In genomic region chr11:117837070-117837776, GRCh38 we compare ENCODE assay signal across 17 cellular contexts. TPM values are rescaled to one million over a fixed set of nuclear protein-coding genes. Genes with fewer than 3 reads are reported as not detected.
DNase-seq lines count a peak whose midpoint lies in the region; ATAC-seq and TF ChIP-seq lines count a peak whose summit lies in the region.
"Had no signal": no experiment of that assay in that cellular context is flagged by ENCODE, and none has a peak within 500 bp of the region (broad histone marks: within the 10 kb centered on the region; RNA-seq: fewer than 3 reads in every experiment).

No MANE protein-coding gene starts in this region.

- H3K36me3 ChIP-seq in gastroesophageal sphincter, result peaks cover 0 to 56% of the 10 kb centered on the region in 2 donors
- H3K36me3 ChIP-seq in neural progenitor cell, result no peaks in the 10 kb centered on the region
- H3K36me3 ChIP-seq in upper lobe of right lung, result no peaks in the 10 kb centered on the region

- H3K9ac ChIP-seq in neural progenitor cell, result no peak overlapping the region

- H3K27me3 Mint-ChIP-seq in neural progenitor cell (ENCODE audit: insufficient read depth, low read depth), result peaks cover 5% of the 10 kb centered on the region

- peaks cover 14% of the 10 kb centered on the region for H3K4me1 Mint-ChIP-seq in neural progenitor cell

- intact Hi-C loops in Right ventricle myocardium inferior (cut with DNase I), result no loop called here
- intact Hi-C loops in left ventricle myocardium superior (cut with micrococcal nuclease), result no loop called here
- intact Hi-C loops in upper lobe of right lung (cut with DNase I), result no loop called here

- H3K9me3 ChIP-seq in gastroesophageal sphincter (no peaks in the 10 kb centered on the region), neural progenitor cell (ENCODE audit: low read depth) (no peaks in the 10 kb centered on the region), upper lobe of right lung (no peaks in the 10 kb centered on the region)

- no peak overlapping the region for H3K4me3 Mint-ChIP-seq in neural progenitor cell
- H3K4me3 Mint-ChIP-seq: stimulated activated naive B cell treated with anti-CD40 and anti-IgM and Interleukin-4, amounts not matched to agents 10 μg/mL and 1 μg/mL and 100 μg/mL, for 72 hours had no signal

- 30% methylated on average over 5 of the region's 18 CpGs; no CpG with 5 or more reads in 1 of the 2 donors for WGBS in gastroesophageal sphincter (ENCODE audit: low coverage in 1 of 2), 2 donors

- no peak for TF ChIP-seq EP300 in gastroesophageal sphincter (IDR thresholded peaks at IDR 0.05)

- H3K36me3 Mint-ChIP-seq in neural progenitor cell, result peaks cover 12% of the 10 kb centered on the region
- H3K36me3 Mint-ChIP-seq: stimulated activated naive B cell treated with anti-CD40 and anti-IgM and Interleukin-4, amounts not matched to agents 10 μg/mL and 1 μg/mL and 100 μg/mL, for 72 hours had no signal

- H3K4me1 ChIP-seq in gastroesophageal sphincter (peaks cover 0 to 8% (median 0%) of the 10 kb centered on the region in 3 donors), neural progenitor cell (no peaks in the 10 kb centered on the region), upper lobe of right lung (no peaks in the 10 kb centered on the region)

- H3K9me3 Mint-ChIP-seq in neural progenitor cell, result no peaks in the 10 kb centered on the region
- H3K9me3 Mint-ChIP-seq: stimulated activated naive B cell treated with anti-CD40 and anti-IgM and Interleukin-4, amounts not matched to agents 10 μg/mL and 1 μg/mL and 100 μg/mL, for 72 hours had no signal

- ATAC-seq in Right ventricle myocardium inferior, result no peak
- ATAC-seq in left ventricle myocardium superior, result no peak
- peak; percentile 25 for ATAC-seq in gastroesophageal sphincter
- no peak for ATAC-seq in upper lobe of right lung
- no peak for ATAC-seq in GM19324 (IDR thresholded peaks at IDR 0.05; ENCODE audit: low FRiP score, unreplicated experiment)
- ATAC-seq: stimulated activated naive B cell treated with anti-CD40 and anti-IgM and Interleukin-4, amounts not matched to agents 10 μg/mL and 1 μg/mL and 100 μg/mL, for 72 hours had no signal

- peak overlapping the region; percentile 85 for H3K27ac Mint-ChIP-seq in neural progenitor cell
- H3K27ac Mint-ChIP-seq: stimulated activated naive B cell treated with anti-CD40 and anti-IgM and Interleukin-4, amounts not matched to agents 10 μg/mL and 1 μg/mL and 100 μg/mL, for 72 hours had no signal

- no peak overlapping the region for H3K4me2 ChIP-seq in neural progenitor cell

- TF ChIP-seq CTCF in gastroesophageal sphincter (IDR thresholded peaks at IDR 0.05) (no peak), neural progenitor cell (IDR thresholded peaks at IDR 0.05) (no peak), upper lobe of right lung (IDR thresholded peaks at IDR 0.05) (no peak)

- H3K27ac ChIP-seq in gastroesophageal sphincter, result no peak overlapping the region
- no peak overlapping the region for H3K27ac ChIP-seq in neural progenitor cell
- no peak overlapping the region for H3K27ac ChIP-seq in upper lobe of right lung
- H3K27ac ChIP-seq: cardiac muscle cell, HL-60 had no signal

- no peaks in the 10 kb centered on the region for H3K79me2 ChIP-seq in neural progenitor cell (ENCODE audit: low read depth)

- DNase-seq in Right ventricle myocardium inferior (ENCODE audit: missing footprints) (peak; percentile 39), left ventricle myocardium superior (no peak), neural progenitor cell (ENCODE audit: low spot score) (no peak), upper lobe of right lung (peak; percentile 39), DMS153 treated with DMSO at 0.1 percent for 48 hours (lab: John Stamatoyannopoulos, UW; ENCODE audit: unreplicated experiment) (no peak)
- no peak for DNase-seq in activated naive CD4-positive, alpha-beta T cell treated with Interleukin-2 at 50 U/mL for 16 hours
- DNase-seq: activated CD4-positive, CD25-positive, alpha-beta regulatory T cell; KG1; NCI-H1417 treated with DMSO at 0.1 percent for 48 hours; NCI-H345; SHP77 treated with DMSO at 0.1 percent for 48 hours; stimulated activated naive B cell treated with anti-CD40 and anti-IgM and Interleukin-4, amounts not matched to agents 10 μg/mL and 1 μg/mL and 100 μg/mL, for 72 hours had no signal

- H2AFZ ChIP-seq in neural progenitor cell (replicated peaks), result no peak overlapping the region

- no peak for TF ChIP-seq POLR2A in gastroesophageal sphincter (IDR thresholded peaks at IDR 0.05)

- H3K27me3 ChIP-seq in gastroesophageal sphincter (peaks cover 5% of the 10 kb centered on the region), neural progenitor cell (no peaks in the 10 kb centered on the region), upper lobe of right lung (no peaks in the 10 kb centered on the region)
- H3K27me3 ChIP-seq: cardiac muscle cell had no signal

- peaks cover 18% of the 10 kb centered on the region for H4K20me1 ChIP-seq in neural progenitor cell (ENCODE audit: low read depth)

- no peak overlapping the region for H3K4me3 ChIP-seq in gastroesophageal sphincter
- H3K4me3 ChIP-seq in neural progenitor cell, result no peak overlapping the region
- no peak overlapping the region for H3K4me3 ChIP-seq in upper lobe of right lung
- H3K4me3 ChIP-seq: cardiac muscle cell had no signal

- H3F3A ChIP-seq in neural progenitor cell (ENCODE audit: low read depth), result no peaks in the 10 kb centered on the region

RNA-seq across cellular contexts. Expression of gene FXYD2, which starts 12.7 kb away (rescaled TPM):
- total RNA-seq in Right ventricle myocardium inferior (2.7 TPM), left ventricle myocardium superior (1.4 TPM), gastroesophageal sphincter (1 to 10 TPM in 2 of 4 donors, under 1 TPM in 2; 0.50 to 3.0 (median 1.2) TPM), neural progenitor cell (ENCODE audit: low replicate concordance) (1.7 and 1.9 TPM in 2 replicates), upper lobe of right lung (3.6 TPM)
- total RNA-seq: fibroblast of villous mesenchyme had no signal

RNA-seq across cellular contexts. Expression of gene FXYD6, which starts 39.2 kb away (rescaled TPM):
- total RNA-seq in Right ventricle myocardium inferior (41.2 TPM), left ventricle myocardium superior (35.4 TPM), gastroesophageal sphincter (10 to 100 TPM; 28.6 to 76.7 (median 74.4) TPM), neural progenitor cell (ENCODE audit: low replicate concordance) (95.6 and 123 TPM in 2 replicates), upper lobe of right lung (59.0 TPM)
- total RNA-seq: fibroblast of villous mesenchyme had no signal

RNA-seq across cellular contexts. Expression of gene DSCAML1, which starts 40.2 kb away (rescaled TPM):
- total RNA-seq in Right ventricle myocardium inferior, result 0.22 TPM
- total RNA-seq in left ventricle myocardium superior, result 1.2 TPM
- 1 to 10 TPM in 1 of 4 donors, under 1 TPM in 3; 0.35 to 2.5 (median 0.73) TPM for total RNA-seq in gastroesophageal sphincter
- total RNA-seq in neural progenitor cell (ENCODE audit: low replicate concordance), result 0.06 TPM in 2 replicates
- 1.3 TPM for total RNA-seq in upper lobe of right lung
- total RNA-seq: fibroblast of villous mesenchyme had no signal

Comparison
In these comparisons a context has a peak if more than half of its experiments do, and no peak if none do; other contexts are left out.
1. DNase-seq: peak in Right ventricle myocardium inferior (single experiment) and upper lobe of right lung (single experiment); none in left ventricle myocardium superior (single experiment), neural progenitor cell (single experiment), activated naive CD4-positive, alpha-beta T cell treated with Interleukin-2 at 50 U/mL for 16 hours (single experiment) and DMS153 treated with DMSO at 0.1 percent for 48 hours (single experiment).